ENCODE assay signal across 16 cellular contexts in the genomic region with DNA sequence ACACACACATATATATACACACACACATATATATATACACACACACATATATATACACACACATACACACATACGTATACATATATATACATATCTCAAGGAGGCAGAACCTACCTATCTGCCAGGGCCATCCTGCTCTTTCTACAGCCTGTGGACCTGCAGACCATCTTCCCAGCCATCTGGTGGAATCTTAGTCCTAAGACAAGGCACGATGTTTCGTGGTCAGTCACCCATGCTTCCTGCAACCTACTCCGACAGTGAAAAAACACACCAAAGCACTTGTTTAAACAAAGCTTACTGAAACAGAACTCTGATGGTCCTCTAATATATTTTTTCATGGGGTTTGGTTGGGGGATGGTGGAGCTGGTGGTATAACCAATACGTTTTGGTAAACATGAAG.
"Had no signal": no experiment of that assay in that cellular context is flagged by ENCODE, and none has a peak within 500 bp of the region (broad histone marks: within the 10 kb centered on the region; RNA-seq: fewer than 3 reads in every experiment).

No MANE protein-coding gene starts in this region.

- DNase-seq: activated CD4-positive, CD25-positive, alpha-beta regulatory T cell treated with anti-CD3 and anti-CD28 coated beads, Interleukin-2, amount 50 U/mL, for 72 hours; activated naive CD8-positive, alpha-beta T cell treated with anti-CD3 and anti-CD28 coated beads, Interleukin-2, amount 10 ng/mL, durations not matched to agents 7 days and 5 days; brain microvascular endothelial cell; effector memory CD4-positive, alpha-beta T cell; foreskin keratinocyte; glutamatergic neuron; immature natural killer cell; lower lobe of right lung; ovary; right lobe of liver; stimulated activated naive CD8-positive, alpha-beta T cell treated with anti-CD3 and anti-CD28 coated beads, Interleukin-15, Interleukin-2, amounts not matched to agents 100 U/mL and 50 U/mL, for 24 hours; T1000 had no signal

- H3K9me3 ChIP-seq: lower lobe of right lung, ovary, right lobe of liver had no signal

- H3K27ac ChIP-seq: brain microvascular endothelial cell, foreskin keratinocyte, lower lobe of right lung, ovary, right lobe of liver had no signal

- H3K9me3 Mint-ChIP-seq: activated T-helper 1 cell treated with anti-CD3 and anti-CD28 coated beads, Interleukin-12 subunit alpha, Interleukin-12 subunit beta, Interleukin-2, Interleukin-4 antibody, amounts not matched to agents 30 ng/mL and 10 ng/mL and 1 ng/mL, durations not matched to agents 14 hours and 24 hours and 36 hours had no signal

- H3K27ac Mint-ChIP-seq: activated naive CD8-positive, alpha-beta T cell treated with anti-CD3 and anti-CD28 coated beads, Interleukin-2, amount 10 ng/mL, durations not matched to agents 7 days and 5 days; activated T-helper 1 cell treated with anti-CD3 and anti-CD28 coated beads, Interleukin-12 subunit alpha, Interleukin-12 subunit beta, Interleukin-2, Interleukin-4 antibody, amounts not matched to agents 30 ng/mL and 10 ng/mL and 1 ng/mL, durations not matched to agents 14 hours and 24 hours and 36 hours; immature natural killer cell; mesothelial cell of epicardium; type B pancreatic cell had no signal

- H3K36me3 ChIP-seq: brain microvascular endothelial cell, lower lobe of right lung, ovary, right lobe of liver had no signal

- H3K4me1 ChIP-seq: foreskin keratinocyte, lower lobe of right lung, right lobe of liver had no signal

- ATAC-seq: foreskin keratinocyte; lower lobe of right lung; right lobe of liver; stimulated activated naive CD8-positive, alpha-beta T cell treated with anti-CD3 and anti-CD28 coated beads, Interleukin-15, Interleukin-2, amounts not matched to agents 100 U/mL and 50 U/mL, for 24 hours had no signal

- H3K4me3 ChIP-seq: lower lobe of right lung, ovary, right lobe of liver had no signal

- H3K27me3 ChIP-seq: brain microvascular endothelial cell, foreskin keratinocyte, ovary, right lobe of liver had no signal

- H3K27me3 Mint-ChIP-seq: central memory CD8-positive, alpha-beta T cell had no signal

- H3K4me1 Mint-ChIP-seq: activated naive CD8-positive, alpha-beta T cell treated with anti-CD3 and anti-CD28 coated beads, Interleukin-2, amount 10 ng/mL, durations not matched to agents 7 days and 5 days; central memory CD8-positive, alpha-beta T cell; immature natural killer cell had no signal

- H3K4me3 Mint-ChIP-seq: activated naive CD8-positive, alpha-beta T cell treated with anti-CD3 and anti-CD28 coated beads, Interleukin-2, amount 10 ng/mL, durations not matched to agents 7 days and 5 days; activated T-helper 1 cell treated with anti-CD3 and anti-CD28 coated beads, Interleukin-12 subunit alpha, Interleukin-12 subunit beta, Interleukin-2, Interleukin-4 antibody, amounts not matched to agents 30 ng/mL and 10 ng/mL and 1 ng/mL, durations not matched to agents 14 hours and 24 hours and 36 hours; central memory CD8-positive, alpha-beta T cell; immature natural killer cell; mesothelial cell of epicardium; type B pancreatic cell had no signal
